ENCODE assay signal across 8 cellular contexts in genomic region chr1:25998075-25998761, GRCh38. TPM values are rescaled to one million over a fixed set of nuclear protein-coding genes. Genes with fewer than 3 reads are reported as not detected.
A peak's percentile ranks its signal among the peaks of the same experiment; 100 is the strongest.
DNase-seq lines count a peak whose midpoint lies in the region; FAIRE-seq and TF ChIP-seq lines count a peak whose summit lies in the region.

No MANE protein-coding gene starts in this region.

- H3K9me3 ChIP-seq in MM.1S (replicated peaks; ENCODE audit: insufficient read depth, low read length) (no peaks in the 10 kb centered on the region), neuronal stem cell (replicated peaks in 1 of 2; ENCODE audit: control insufficient read depth in 2 of 2, insufficient read depth in 1 of 2, low read depth in 1 of 2, low read length in 2 of 2) (no peaks in the 10 kb centered on the region)

- peaks cover 8% of the 10 kb centered on the region for H3F3A ChIP-seq in MM.1S (ENCODE audit: insufficient read depth, low read length)

- H2BK120ac ChIP-seq in neuronal stem cell (ENCODE audit: low read depth, low read length), result no peak overlapping the region

- H3K27me3 ChIP-seq in MM.1S (replicated peaks; ENCODE audit: insufficient read depth, low read length) (no peaks in the 10 kb centered on the region), neuronal stem cell (ENCODE audit: control insufficient read depth in 3 of 3, insufficient read depth in 3 of 3, low read depth in 1 of 3, low read length in 3 of 3) (no peaks in the 10 kb centered on the region)

- H3K79me1 ChIP-seq in neuronal stem cell (ENCODE audit: low read depth, low read length), result peaks cover 1% of the 10 kb centered on the region

- peak overlapping the region; percentile 51; the same call in 1 of the 2 replicates for H3K27ac ChIP-seq in MM.1S (ENCODE audit: low read length)
- no peak overlapping the region for H3K27ac ChIP-seq in neuronal stem cell (replicated peaks; ENCODE audit: low read length)
- peak overlapping the region; percentile 84 for H3K27ac ChIP-seq in substantia nigra (ENCODE audit: low read depth, low read length, poor library complexity, severe bottlenecking)

- H3K4me3 ChIP-seq in MM.1S (ENCODE audit: low read length), result peak overlapping the region; percentile 75
- peak overlapping the region; percentile 62 to 85 for H3K4me3 ChIP-seq in neuronal stem cell (ENCODE audit: low read length in 2 of 2)

- FAIRE-seq in G401.6 (lab: Jason Lieb, UNC), result peak; percentile 98
- FAIRE-seq in frontal cortex (lab: Jason Lieb, UNC), result peak; percentile 95

- H3K14ac ChIP-seq in neuronal stem cell (ENCODE audit: low read length), result no peak overlapping the region

- no peak overlapping the region for H4K8ac ChIP-seq in neuronal stem cell (ENCODE audit: low read depth, low read length)

- no peak overlapping the region for H2BK5ac ChIP-seq in neuronal stem cell (ENCODE audit: low read length)

- H4K91ac ChIP-seq in neuronal stem cell (ENCODE audit: low read depth, low read length, poor library complexity), result no peak overlapping the region

- H2AFZ ChIP-seq in MM.1S (ENCODE audit: low read length) (peak overlapping the region; percentile 97), neuronal stem cell (ENCODE audit: low read length) (peak overlapping the region; percentile 84)

- no peaks in the 10 kb centered on the region for H4K20me1 ChIP-seq in MM.1S (ENCODE audit: insufficient read depth, low read length)

- H3K9me2 ChIP-seq in MM.1S (replicated peaks; ENCODE audit: insufficient read depth, low read length), result no peaks in the 10 kb centered on the region

- peak overlapping the region; percentile 91 for H3K4me2 ChIP-seq in MM.1S (ENCODE audit: low read depth, low read length)
- H3K4me2 ChIP-seq in neuronal stem cell (ENCODE audit: insufficient read depth, low read length, poor library complexity, severe bottlenecking), result no peak overlapping the region

- TF ChIP-seq CTCF in MM.1S (IDR thresholded peaks at IDR 0.05; ENCODE audit: low read length), result peak; percentile 93

- H3K23ac ChIP-seq in neuronal stem cell (ENCODE audit: low read depth, low read length, poor library complexity), result no peak overlapping the region

- H3K36me3 ChIP-seq in MM.1S (replicated peaks; ENCODE audit: insufficient read depth, low read length) (no peaks in the 10 kb centered on the region), neuronal stem cell (replicated peaks in 1 of 2; ENCODE audit: control insufficient read depth in 2 of 2, insufficient read depth in 2 of 2, low read length in 2 of 2) (no peaks in the 10 kb centered on the region)

- no peak overlapping the region for H3K18ac ChIP-seq in neuronal stem cell (ENCODE audit: low read length)

- H2BK15ac ChIP-seq in neuronal stem cell (ENCODE audit: low read length), result no peak overlapping the region

- no CpG with 5 or more reads among the region's 34 CpGs for WGBS in neuronal stem cell (ENCODE audit: extremely low coverage in 2 of 2, insufficient read length in 2 of 2, insufficient replicate concordance in 1 of 2), 2 donors

- H3K4me1 ChIP-seq in MM.1S (ENCODE audit: low read length), result peaks cover 13% of the 10 kb centered on the region
- H3K4me1 ChIP-seq in neuronal stem cell (ENCODE audit: control insufficient read depth in 2 of 2, insufficient read depth in 1 of 2, low read depth in 1 of 2, low read length in 2 of 2), result peaks cover 16 to 24% of the 10 kb centered on the region in 2 donors

- H3K9ac ChIP-seq in MM.1S (ENCODE audit: low read length) (peak overlapping the region; percentile 58; the same call in 1 of the 2 replicates), neuronal stem cell (ENCODE audit: low read depth, low read length, poor library complexity) (no peak overlapping the region)

- H3K79me2 ChIP-seq in MM.1S (ENCODE audit: low read length), result 0 out of 2 replicates have a peak, but pooled peaks cover 9% of the 10 kb centered on the region

- DNase-seq in HCEC 1CT (peak; percentile 98), MM.1S (peak; percentile 99), SIG-M5 (lab: John Stamatoyannopoulos, UW) (peak; percentile 91), frontal cortex (ENCODE audit: low spot score in 2 of 2) (peak; percentile 83 to 91), neuronal stem cell (ENCODE audit: low spot score) (peak; percentile 99), substantia nigra (lab: John Stamatoyannopoulos, UW) (peak; percentile 57 to 99 (median 94))
- DNase-seq in activated naive CD4-positive, alpha-beta T cell (lab: John Stamatoyannopoulos, UW), result peak; percentile 87 to 93 (median 92)

- no peak overlapping the region for H2AK5ac ChIP-seq in neuronal stem cell (ENCODE audit: low read depth, low read length)

- H2BK12ac ChIP-seq in neuronal stem cell (ENCODE audit: low read length), result no peak overlapping the region

- H3K4ac ChIP-seq in neuronal stem cell (ENCODE audit: low read length), result no peak overlapping the region

RNA-seq across cellular contexts. Expression of gene PAFAH2, which starts 0.4 kb away (rescaled TPM):
- 2.4 TPM for total RNA-seq in frontal cortex
- 6.6 TPM for polyA plus RNA-seq in neuronal stem cell (2013, experiment 1 of 2)
- polyA plus RNA-seq in neuronal stem cell (2013, experiment 2 of 2), result 7.3 TPM

RNA-seq across cellular contexts. Expression of gene EXTL1, which starts 23.4 kb away (rescaled TPM):
- total RNA-seq in frontal cortex, result 1.2 TPM
- 0.91 TPM for polyA plus RNA-seq in neuronal stem cell (2013, experiment 1 of 2)
- 1.1 TPM for polyA plus RNA-seq in neuronal stem cell (2013, experiment 2 of 2)

RNA-seq across cellular contexts. Expression of gene SLC30A2, which starts 47.7 kb away (rescaled TPM):
- not detected for total RNA-seq in frontal cortex
- polyA plus RNA-seq in neuronal stem cell (2013, experiment 1 of 2), result 0.07 TPM
- 0.03 TPM for polyA plus RNA-seq in neuronal stem cell (2013, experiment 2 of 2)
